In genomic region chr5:172659570-172659908, GRCh38 we compare ENCODE assay signal across 9 cellular contexts. TPM values are rescaled to one million over a fixed set of nuclear protein-coding genes. Genes with fewer than 3 reads are reported as not detected.
A peak's percentile ranks its signal among the peaks of the same experiment; 100 is the strongest.
DNase-seq lines count a peak whose midpoint lies in the region; ATAC-seq and TF ChIP-seq lines count a peak whose summit lies in the region.
"Had no signal": no experiment of that assay in that cellular context is flagged by ENCODE, and none has a peak within 500 bp of the region (broad histone marks: within the 10 kb centered on the region; RNA-seq: fewer than 3 reads in every experiment).

No MANE protein-coding gene starts in this region.

- no peaks in the 10 kb centered on the region for H3K27me3 ChIP-seq in WERI-Rb-1 (ENCODE audit: insufficient read depth, low read depth, severe bottlenecking)
- no peaks in the 10 kb centered on the region for H3K27me3 ChIP-seq in fibroblast of lung (ENCODE audit: control insufficient read depth, insufficient read depth, low read length)
- H3K27me3 ChIP-seq in neuronal stem cell (ENCODE audit: control insufficient read depth in 3 of 3, insufficient read depth in 3 of 3, low read depth in 1 of 3, low read length in 3 of 3): no peaks in the 10 kb centered on the region
- H3K27me3 ChIP-seq in upper lobe of left lung: no peaks in the 10 kb centered on the region

- peaks cover 4% of the 10 kb centered on the region for H3K79me2 ChIP-seq in fibroblast of lung (ENCODE audit: control insufficient read depth, insufficient read depth, low read length)

- no peak for TF ChIP-seq CTCF in WERI-Rb-1 (IDR thresholded peaks at IDR 0.05; ENCODE audit: low read depth, low read length)
- no peak for TF ChIP-seq CTCF in fibroblast of lung (conservative IDR thresholded peaks at IDR 0.05 in 1 of 2, IDR thresholded peaks at IDR 0.05 in 1 of 2; ENCODE audit: low read depth in 1 of 2, low read length in 2 of 2)
- TF ChIP-seq CTCF in upper lobe of left lung (IDR thresholded peaks at IDR 0.05): no peak

- no peak for DNase-seq in WERI-Rb-1
- no peak for DNase-seq in fibroblast of lung (ENCODE audit: low read depth in 2 of 2)
- DNase-seq in neuronal stem cell (ENCODE audit: low spot score): no peak
- DNase-seq in upper lobe of left lung: no peak
- no peak for DNase-seq in activated T-cell treated with anti-CD3 and anti-CD28 coated beads, Interleukin-2, amount 50 U/mL, for 1 hour
- no peak for DNase-seq in NCI-H2227 (lab: John Stamatoyannopoulos, UW; ENCODE audit: unreplicated experiment)
- DNase-seq: activated CD4-positive, alpha-beta memory T cell treated with anti-CD3 and anti-CD28 coated beads, Interleukin-2, amount 10 ng/mL, durations not matched to agents 7 days and 5 days; NCI-H187 treated with DMSO at 0.1 percent for 48 hours had no signal

- peaks cover 20% of the 10 kb centered on the region for H3K4me1 ChIP-seq in fibroblast of lung (ENCODE audit: control insufficient read depth, extremely low read depth, insufficient read depth, low read length)
- peaks cover 23% of the 10 kb centered on the region in 2 donors for H3K4me1 ChIP-seq in neuronal stem cell (ENCODE audit: control insufficient read depth in 2 of 2, insufficient read depth in 1 of 2, low read depth in 1 of 2, low read length in 2 of 2)
- peaks cover 37 to 66% (median 60%) of the 10 kb centered on the region in 4 donors for H3K4me1 ChIP-seq in upper lobe of left lung

- peak overlapping the region; percentile 17 for H3K14ac ChIP-seq in neuronal stem cell (ENCODE audit: low read length)

- H2BK15ac ChIP-seq in neuronal stem cell (ENCODE audit: low read length): peak overlapping the region; percentile 96

- H2BK120ac ChIP-seq in neuronal stem cell (ENCODE audit: low read depth, low read length): peak overlapping the region; percentile 14

- H4K91ac ChIP-seq in neuronal stem cell (ENCODE audit: low read depth, low read length, poor library complexity): peak overlapping the region; percentile 86

- H3K4me2 ChIP-seq in fibroblast of lung (ENCODE audit: extremely low read depth, insufficient read depth, low read length) (no peak overlapping the region), neuronal stem cell (ENCODE audit: insufficient read depth, low read length, poor library complexity, severe bottlenecking) (no peak overlapping the region)

- H2AK5ac ChIP-seq in neuronal stem cell (ENCODE audit: low read depth, low read length): peak overlapping the region; percentile 93

- ATAC-seq in upper lobe of left lung (ENCODE audit: low FRiP score in 2 of 2) (no peak), HG02763 (IDR thresholded peaks at IDR 0.05; ENCODE audit: unreplicated experiment) (no peak)

- peaks cover 11% of the 10 kb centered on the region for H3K36me3 ChIP-seq in WERI-Rb-1
- no peaks in the 10 kb centered on the region for H3K36me3 ChIP-seq in fibroblast of lung (ENCODE audit: control insufficient read depth, insufficient read depth, low read length)
- peaks cover 0 to 3% of the 10 kb centered on the region in 2 donors for H3K36me3 ChIP-seq in neuronal stem cell (replicated peaks in 1 of 2; ENCODE audit: control insufficient read depth in 2 of 2, insufficient read depth in 2 of 2, low read length in 2 of 2)
- H3K36me3 ChIP-seq in upper lobe of left lung: no peaks in the 10 kb centered on the region

- H4K8ac ChIP-seq in neuronal stem cell (ENCODE audit: low read depth, low read length): no peak overlapping the region

- H2BK12ac ChIP-seq in neuronal stem cell (ENCODE audit: low read length): peak overlapping the region; percentile 82

- H3K4me3 ChIP-seq in WERI-Rb-1 (ENCODE audit: low read depth, low read length): no peak overlapping the region
- no peak overlapping the region for H3K4me3 ChIP-seq in fibroblast of lung (replicated peaks in 1 of 4; ENCODE audit: control extremely low read depth in 1 of 4, insufficient read depth in 1 of 4, low read depth in 3 of 4, low read length in 4 of 4)
- H3K4me3 ChIP-seq in neuronal stem cell (ENCODE audit: low read length in 2 of 2): peak overlapping the region in 1 of 2 donors; percentile 31
- H3K4me3 ChIP-seq in upper lobe of left lung: no peak overlapping the region

- H3K18ac ChIP-seq in neuronal stem cell (ENCODE audit: low read length): peak overlapping the region; percentile 73

- H3K27ac ChIP-seq in WERI-Rb-1 (peak overlapping the region; percentile 76), fibroblast of lung (ENCODE audit: insufficient read depth, low read length) (peak overlapping the region; percentile 93), neuronal stem cell (replicated peaks; ENCODE audit: low read length) (peak overlapping the region; percentile 83), upper lobe of left lung (peak overlapping the region; percentile 77 to 91 (median 80))

- no peaks in the 10 kb centered on the region for H4K20me1 ChIP-seq in fibroblast of lung (ENCODE audit: control insufficient read depth, extremely low read depth, insufficient read depth, low read length)

- no peak overlapping the region for H3K9ac ChIP-seq in fibroblast of lung (ENCODE audit: insufficient read depth, low read length)
- peak overlapping the region; percentile 72 for H3K9ac ChIP-seq in neuronal stem cell (ENCODE audit: low read depth, low read length, poor library complexity)

- H3K9me3 ChIP-seq in WERI-Rb-1 (ENCODE audit: severe bottlenecking): peaks cover 8% of the 10 kb centered on the region
- no peaks in the 10 kb centered on the region for H3K9me3 ChIP-seq in fibroblast of lung (ENCODE audit: control insufficient read depth, insufficient read depth, low read depth, low read length)
- H3K9me3 ChIP-seq in neuronal stem cell (replicated peaks in 1 of 2; ENCODE audit: control insufficient read depth in 2 of 2, insufficient read depth in 1 of 2, low read depth in 1 of 2, low read length in 2 of 2): peaks cover 3 to 15% of the 10 kb centered on the region in 2 donors
- H3K9me3 ChIP-seq in upper lobe of left lung: peaks cover 3 to 16% (median 11%) of the 10 kb centered on the region in 4 donors

- TF ChIP-seq POLR2A in upper lobe of left lung (IDR thresholded peaks at IDR 0.05): no peak

- H2AFZ ChIP-seq in fibroblast of lung (ENCODE audit: low read length) (peak overlapping the region; percentile 9), neuronal stem cell (ENCODE audit: low read length) (peak overlapping the region; percentile 79)

- H3K23ac ChIP-seq in neuronal stem cell (ENCODE audit: low read depth, low read length, poor library complexity): no peak overlapping the region

- peaks cover 5% of the 10 kb centered on the region for H3K79me1 ChIP-seq in neuronal stem cell (ENCODE audit: low read depth, low read length)

- H3K4ac ChIP-seq in neuronal stem cell (ENCODE audit: low read length): no peak overlapping the region

- peak overlapping the region; percentile 77 for H2BK5ac ChIP-seq in neuronal stem cell (ENCODE audit: low read length)

- no peak for TF ChIP-seq EP300 in upper lobe of left lung (IDR thresholded peaks at IDR 0.05)

RNA-seq across cellular contexts. Expression of gene NEURL1B, which starts 18.5 kb away (rescaled TPM):
- total RNA-seq in fibroblast of lung: 2.6 and 6.1 TPM in 2 replicates
- 5.0 and 5.5 TPM in 2 replicates for polyA plus RNA-seq in fibroblast of lung
- 6.6 and 6.8 TPM in 2 replicates for polyA plus RNA-seq in fibroblast of lung (2012)
- polyA minus RNA-seq in fibroblast of lung (ENCODE audit: low replicate concordance): 8.7 and 9.3 TPM in 2 replicates
- polyA plus RNA-seq in neuronal stem cell (2013, experiment 1 of 2): 8.1 TPM
- 8.2 TPM for polyA plus RNA-seq in neuronal stem cell (2013, experiment 2 of 2)
- 10 to 100 TPM in 4 of 6 donors, 1 to 10 TPM in 2; 6.3 to 29.4 (median 15.1) TPM for total RNA-seq in upper lobe of left lung
